Comparison of ENCODE assay signal across 8 cellular contexts in genomic region chr15:73305331-73306211, GRCh38.
DNase-seq lines count a peak whose midpoint lies in the region; ATAC-seq and TF ChIP-seq lines count a peak whose summit lies in the region.

No MANE protein-coding gene starts in this region.

- no peak for ATAC-seq in HG03521 (IDR thresholded peaks at IDR 0.05; ENCODE audit: unreplicated experiment)

- peak; percentile 31 to 36 for DNase-seq in activated T-cell treated with anti-CD3 and anti-CD28 coated beads, Interleukin-2, amount 50 U/mL, for 48 hours
- DNase-seq in activated T-cell treated with anti-CD3 and anti-CD28 coated beads, Interleukin-2, amount 50 U/mL, for 1 hour, result no peak
- DNase-seq in NAMALWA (ENCODE audit: low spot score), result peak; percentile 68
- peak; percentile 74 for DNase-seq in RPMI8226
- DNase-seq in epithelial cell of proximal tubule (ENCODE audit: low read depth), result peak; percentile 20
- peak; percentile 45 for DNase-seq in neural crest cell (ENCODE audit: low read depth, low spot score)
- no peak for DNase-seq in GOT3 (lab: John Stamatoyannopoulos, UW)

- H3K9me3 Mint-ChIP-seq in neural crest cell, result no peaks in the 10 kb centered on the region

- H3K36me3 Mint-ChIP-seq in neural crest cell (ENCODE audit: low read depth), result peaks cover 9% of the 10 kb centered on the region

- peak overlapping the region; percentile 28 for H3K4me3 Mint-ChIP-seq in neural crest cell

- H3K4me3 ChIP-seq in epithelial cell of proximal tubule (ENCODE audit: low read depth, low read length), result no peak overlapping the region

- H3K27ac Mint-ChIP-seq in neural crest cell (ENCODE audit: unreplicated experiment), result no peak overlapping the region

- no peaks in the 10 kb centered on the region for H3K27me3 Mint-ChIP-seq in neural crest cell (ENCODE audit: low read depth)

- peak; percentile 78 for TF ChIP-seq CTCF in epithelial cell of proximal tubule (conservative IDR thresholded peaks at IDR 0.05; ENCODE audit: low read depth, low read length)
- TF ChIP-seq CTCF in neural crest cell (conservative IDR thresholded peaks at IDR 0.05), result peak; percentile 76

- peaks cover 6% of the 10 kb centered on the region for H3K4me1 Mint-ChIP-seq in neural crest cell

Comparison
In these comparisons a context has a peak if more than half of its experiments do, and no peak if none do; other contexts are left out.
1. DNase-seq: peak in activated T-cell treated with anti-CD3 and anti-CD28 coated beads, Interleukin-2, amount 50 U/mL, for 48 hours (2 of 2), NAMALWA (single experiment), RPMI8226 (single experiment), epithelial cell of proximal tubule (single experiment) and neural crest cell (single experiment); none in activated T-cell treated with anti-CD3 and anti-CD28 coated beads, Interleukin-2, amount 50 U/mL, for 1 hour (single experiment) and GOT3 (single experiment).